32 cellular contexts compared by ENCODE assay signal in the genomic region with DNA sequence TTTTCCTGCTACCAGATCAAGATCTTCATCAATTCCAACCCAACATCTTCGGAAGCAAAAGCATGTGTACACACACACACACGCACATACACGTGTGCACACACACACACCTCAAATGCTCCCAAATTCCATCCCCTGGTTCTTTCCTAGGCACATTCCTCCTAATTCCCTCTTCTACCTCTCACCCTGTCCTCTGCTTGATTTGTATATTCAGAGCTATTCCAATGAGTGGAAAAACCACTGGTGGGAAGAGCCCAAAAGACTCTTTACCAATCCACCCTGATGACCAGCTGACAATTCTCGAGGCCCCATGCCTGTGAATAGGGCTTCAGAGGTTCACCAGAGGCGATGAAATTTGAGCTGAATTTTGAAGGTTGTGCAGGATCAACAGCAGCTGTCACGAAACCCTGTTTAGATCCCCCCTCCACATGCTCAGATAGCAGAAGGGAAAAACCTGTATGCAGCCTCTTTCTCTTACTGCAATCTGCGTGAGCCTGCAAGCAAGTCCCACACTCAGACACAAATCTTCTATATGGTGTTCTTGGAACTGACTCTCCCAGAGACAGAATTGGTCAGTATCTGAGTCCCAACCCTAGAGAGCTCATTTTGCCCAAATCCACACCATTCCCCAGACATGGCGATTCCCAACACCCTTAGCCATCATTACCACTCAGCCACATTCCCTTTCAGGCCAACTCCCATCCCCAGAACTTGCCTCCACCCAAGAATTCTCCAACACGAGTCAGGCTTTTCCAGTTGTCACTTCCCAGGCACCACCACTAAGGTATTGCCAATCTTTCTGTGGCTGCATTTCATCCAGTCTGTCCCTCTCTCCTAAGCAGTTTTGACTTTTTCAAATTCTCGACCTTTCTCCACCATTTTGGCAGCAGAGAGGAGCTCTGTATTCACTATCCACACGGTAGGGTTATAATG. TPM values are rescaled to one million over a fixed set of nuclear protein-coding genes. Genes with fewer than 3 reads are reported as not detected.
DNase-seq lines count a peak whose midpoint lies in the region; ATAC-seq and TF ChIP-seq lines count a peak whose summit lies in the region.
"Had no signal": no experiment of that assay in that cellular context is flagged by ENCODE, and none has a peak within 500 bp of the region (broad histone marks: within the 10 kb centered on the region; RNA-seq: fewer than 3 reads in every experiment).

No MANE protein-coding gene starts in this region.

- H2BK5ac ChIP-seq in IMR-90 (ENCODE audit: low read depth, low read length, poor library complexity, severe bottlenecking) = peak overlapping the region; percentile 9

- H4K5ac ChIP-seq in IMR-90 (ENCODE audit: low read depth, low read length) = peak overlapping the region; percentile 42; the same call in 1 of the 2 replicates

- H4K20me1 ChIP-seq in IMR-90 (ENCODE audit: insufficient read depth, low read length) = peaks cover 4% of the 10 kb centered on the region; the same call in 1 of the 2 replicates

- peak overlapping the region; percentile 33; the same call in 1 of the 3 replicates for H2BK15ac ChIP-seq in IMR-90 (ENCODE audit: low read depth, low read length)

- POLR2A ChIA-PET in IMR-90 (lab: Charles Lee; ENCODE audit: unreplicated experiment) = interaction anchor here (0.6 kb wide), 3 partner anchors 10 to 49 kb away, joined by 3 to 17 read pairs (median 3); no protein-coding TSS in a partner anchor

- H3K56ac ChIP-seq in IMR-90 (ENCODE audit: extremely low read depth, insufficient read depth, low read length) = no peak overlapping the region

- no peak overlapping the region for H2AK9ac ChIP-seq in IMR-90 (replicated peaks; ENCODE audit: low read depth, low read length, poor library complexity)

- H3K9me3 ChIP-seq in IMR-90 (ENCODE audit: control insufficient read depth, insufficient read depth, low read length) (no peaks in the 10 kb centered on the region), SJCRH30 (replicated peaks) (no peaks in the 10 kb centered on the region)
- H3K9me3 ChIP-seq: colonic mucosa, testis had no signal

- H4K91ac ChIP-seq in IMR-90 (ENCODE audit: insufficient read depth, low read depth, low read length) = peak overlapping the region; percentile 61

- intact Hi-C loops in IMR-90 (cut with micrococcal nuclease) = no loop called here

- no peak overlapping the region for H3K4me2 ChIP-seq in IMR-90 (ENCODE audit: low read depth, low read length)
- H3K4me2 ChIP-seq: BLaER1 treated with 17β-estradiol and CSF1 and Interleukin-3, amounts not matched to agents 10 nM and 100 nM had no signal

- peak overlapping the region; percentile 88 for H3K14ac ChIP-seq in IMR-90 (replicated peaks; ENCODE audit: low read depth, low read length)

- H3K27ac Mint-ChIP-seq in neural crest cell (ENCODE audit: unreplicated experiment) = no peak overlapping the region
- H3K27ac Mint-ChIP-seq: activated CD4-positive, alpha-beta memory T cell treated with anti-CD3 and anti-CD28 coated beads for 36 hours; activated naive CD4-positive, alpha-beta T cell treated with anti-CD3 and anti-CD28 coated beads, Interleukin-2, amount 50 U/mL, for 72 hours; activated T-helper 17 cell treated with anti-CD3 and anti-CD28 coated beads, Interleukin-2, amount 50 U/mL, for 72 hours; progenitor cell of endocrine pancreas; T-cell had no signal

- TF ChIP-seq RAD21 in IMR-90 (IDR thresholded peaks at IDR 0.05; ENCODE audit: low read length) = no peak

- in situ Hi-C loops in IMR-90 (cut with MboI; ENCODE audit: low sequenced_read_pairs) = no loop called here

- H3K27me3 ChIP-seq in IMR-90 (ENCODE audit: control insufficient read depth, insufficient read depth, low read length) (no peaks in the 10 kb centered on the region), SJCRH30 (no peaks in the 10 kb centered on the region)
- H3K27me3 ChIP-seq: BLaER1 treated with 17β-estradiol and CSF1 and Interleukin-3, amounts not matched to agents 10 nM and 100 nM; colonic mucosa; heart left ventricle; MG63; testis had no signal

- BruUV-seq in IMR-90 (replicated peaks; lab: Mats Ljungman, UMichigan) = no TSS peak

- peak overlapping the region in 1 of 2 experiments; percentile 67; a peak in 2 of 4 replicates for H4K8ac ChIP-seq in IMR-90 (ENCODE audit: low read depth in 2 of 2, low read length in 2 of 2)

- peak overlapping the region; percentile 34 for H3K4me3 Mint-ChIP-seq in neural crest cell
- H3K4me3 Mint-ChIP-seq: activated CD4-positive, alpha-beta memory T cell treated with anti-CD3 and anti-CD28 coated beads for 36 hours; activated T-helper 17 cell treated with anti-CD3 and anti-CD28 coated beads, Interleukin-2, amount 50 U/mL, for 72 hours; T-cell had no signal

- H3K9me1 ChIP-seq in IMR-90 (ENCODE audit: insufficient read depth, low read length) = peaks cover 19% of the 10 kb centered on the region

- peak overlapping the region; percentile 35; the same call in 1 of the 2 replicates for H3K27ac ChIP-seq in IMR-90 (ENCODE audit: insufficient read depth, low read length)
- peak overlapping the region; percentile 46 for H3K27ac ChIP-seq in SJCRH30
- H3K27ac ChIP-seq: BLaER1 treated with 17β-estradiol and CSF1 and Interleukin-3, amounts not matched to agents 10 nM and 100 nM; colonic mucosa; heart left ventricle; testis had no signal

- H3K79me1 ChIP-seq in IMR-90 (ENCODE audit: low read depth in 1 of 2, low read length in 2 of 2) = peaks cover 11 to 46% of the 10 kb centered on the region in 2 experiments

- ATAC-seq in IMR-90 (ENCODE audit: low read depth) = no peak
- ATAC-seq: activated CD4-positive, CD25-positive, alpha-beta regulatory T cell treated with anti-CD3 and anti-CD28 coated beads, Interleukin-2, amount 50 U/mL, for 24 hours; activated naive CD4-positive, alpha-beta T cell treated with anti-CD3 and anti-CD28 coated beads, Interleukin-2, amount 50 U/mL, for 72 hours; activated T-helper 17 cell treated with anti-CD3 and anti-CD28 coated beads, Interleukin-2, amount 50 U/mL, for 72 hours; heart left ventricle; K562; sciatic nerve; T-cell had no signal

- H2AK5ac ChIP-seq in IMR-90 (ENCODE audit: low read depth, low read length) = peak overlapping the region; percentile 74

- H2BK20ac ChIP-seq in IMR-90 (ENCODE audit: low read depth, low read length) = peak overlapping the region; percentile 92

- no peaks in the 10 kb centered on the region for H3K36me3 Mint-ChIP-seq in neural crest cell (ENCODE audit: low read depth)
- H3K36me3 Mint-ChIP-seq: activated CD4-positive, alpha-beta memory T cell treated with anti-CD3 and anti-CD28 coated beads for 36 hours; T-cell had no signal

- peaks cover 15% of the 10 kb centered on the region for H3K4me1 Mint-ChIP-seq in neural crest cell
- H3K4me1 Mint-ChIP-seq: activated T-helper 17 cell treated with anti-CD3 and anti-CD28 coated beads, Interleukin-2, amount 50 U/mL, for 72 hours had no signal

- H3K4ac ChIP-seq in IMR-90 (ENCODE audit: low read depth, low read length) = peak overlapping the region; percentile 51

- peak overlapping the region; percentile 2 for H2AFZ ChIP-seq in IMR-90 (replicated peaks; ENCODE audit: low read length, poor library complexity)

- no peak for TF ChIP-seq POLR2A in IMR-90 (IDR thresholded peaks at IDR 0.05; ENCODE audit: low read depth, low read length)

- DNase-seq in IMR-90 (no peak), NCI-H2107 treated with DMSO at 0.1 percent for 48 hours (lab: John Stamatoyannopoulos, UW; ENCODE audit: unreplicated experiment) (peak; percentile 80), SJCRH30 (peak; percentile 68 to 85), neural crest cell (ENCODE audit: low read depth, low spot score) (no peak), SKM-1 (lab: John Stamatoyannopoulos, UW; ENCODE audit: unreplicated experiment) (no peak)
- no peak for DNase-seq in central memory CD4-positive, alpha-beta T cell
- no peak for DNase-seq in activated naive CD4-positive, alpha-beta T cell treated with Interleukin-2 at 50 U/mL for 16 hours
- DNase-seq: activated CD4-positive, alpha-beta memory T cell treated with anti-CD3 and anti-CD28 coated beads for 36 hours; activated CD8-positive, alpha-beta memory T cell treated with anti-CD3 and anti-CD28 coated beads, Interleukin-2, amount 50 U/mL, for 4 hours; colonic mucosa; DMS79; effector memory CD4-positive, alpha-beta T cell; erythroblast; GDM1; heart left ventricle; kidney glomerular epithelial cell; MG63; NCI-H1105 treated with DMSO at 0.1 percent for 48 hours; NCI-H2081 treated with DMSO at 0.1 percent for 48 hours; NK-92 treated with Interleukin-12 subunit alpha and Interleukin-12 subunit beta, amount 100 ng/mL, for 24 hours; SIG-M5; stimulated activated CD4-positive, alpha-beta T cell treated with anti-CD3 and anti-CD28 coated beads, Interleukin-15, amount 100 ng/mL, for 24 hours; stimulated activated naive CD4-positive, alpha-beta T cell treated with Interleukin-2 at 50 U/mL for 16 hours; T-cell; testis had no signal

- WGBS in IMR-90 (ENCODE audit: extremely low coverage in 2 of 2, insufficient read length in 1 of 2), 2 experiments = 88% methylated on average over 6 of the region's 11 CpGs; no CpG with 5 or more reads in 1 of the 2 experiments

- H3K36me3 ChIP-seq in IMR-90 (ENCODE audit: control insufficient read depth, insufficient read depth, low read length) = no peaks in the 10 kb centered on the region; the same call in 1 of the 2 replicates
- no peaks in the 10 kb centered on the region for H3K36me3 ChIP-seq in SJCRH30
- H3K36me3 ChIP-seq: BLaER1 treated with 17β-estradiol and CSF1 and Interleukin-3, amounts not matched to agents 10 nM and 100 nM; colonic mucosa; heart left ventricle; MG63 had no signal

- H3K27me3 Mint-ChIP-seq in neural crest cell (ENCODE audit: low read depth) = peaks cover 22% of the 10 kb centered on the region

- dilution Hi-C loops in IMR-90 (cut with HindIII; ENCODE audit: low sequenced_read_pairs, unreplicated experiment) = no loop called here

- TF ChIP-seq CTCF in IMR-90 (conservative IDR thresholded peaks at IDR 0.05; ENCODE audit: low read depth, low read length) = no peak
- no peak for TF ChIP-seq CTCF in neural crest cell (conservative IDR thresholded peaks at IDR 0.05)

- no peak overlapping the region for H3K4me3 ChIP-seq in IMR-90 (ENCODE audit: insufficient read depth, low read depth, low read length)
- no peak overlapping the region; the same call in 1 of the 2 replicates for H3K4me3 ChIP-seq in SJCRH30
- H3K4me3 ChIP-seq: BLaER1 treated with 17β-estradiol and CSF1 and Interleukin-3, amounts not matched to agents 10 nM and 100 nM; colonic mucosa; heart left ventricle; K562; MG63; testis had no signal

- peak overlapping the region; percentile 82 for H2BK120ac ChIP-seq in IMR-90 (ENCODE audit: low read depth, low read length)

- CTCF ChIA-PET in IMR-90 (lab: Yijun Ruan, JAX) = interaction anchor here (0.8 kb wide), 1 partner anchor 29 kb away, joined by 4 read pairs; no protein-coding TSS in a partner anchor

- H3K4me1 ChIP-seq in IMR-90 (ENCODE audit: control insufficient read depth, insufficient read depth, low read length) (peaks cover 17% of the 10 kb centered on the region), SJCRH30 (peaks cover 13% of the 10 kb centered on the region)
- H3K4me1 ChIP-seq: colonic mucosa had no signal

- H3K9ac ChIP-seq in IMR-90 (ENCODE audit: low read depth, low read length) = no peak overlapping the region
- H3K9ac ChIP-seq: BLaER1 treated with 17β-estradiol and CSF1 and Interleukin-3, amounts not matched to agents 10 nM and 100 nM had no signal

- no peaks in the 10 kb centered on the region for H3K9me3 Mint-ChIP-seq in neural crest cell

- H3K23ac ChIP-seq in IMR-90 (ENCODE audit: low read depth, low read length) = peak overlapping the region; percentile 54

- H3K18ac ChIP-seq in IMR-90 (ENCODE audit: low read depth, low read length) = peak overlapping the region; percentile 43

RNA-seq across cellular contexts. Expression of a gene that starts 4.3 kb away (rescaled TPM):
- total RNA-seq in IMR-90 (2012; rRNA removed) (487 and 522 TPM in 2 replicates), neural crest cell (124 and 134 TPM in 2 replicates)
- 206 and 225 TPM in 2 replicates for polyA plus RNA-seq in IMR-90 (2012; rRNA removed)
- polyA plus RNA-seq in IMR-90 (2012; cell fraction: cytosol; rRNA removed) = 126 and 196 TPM in 2 replicates
- polyA plus RNA-seq in IMR-90 (2012; cell fraction: nucleus; rRNA removed; ENCODE audit: low replicate concordance) = 1,045 and 1,428 TPM in 2 replicates
- total RNA-seq in SJCRH30 (2014; rRNA removed; shearing (Covaris generic)) = 67.9 and 82.9 TPM in 2 replicates

Comparison
In these comparisons a context has a peak if more than half of its experiments do, and no peak if none do; other contexts are left out.
1. DNase-seq: peak in NCI-H2107 treated with DMSO at 0.1 percent for 48 hours (single experiment) and SJCRH30 (2 of 2); none in IMR-90 (single experiment), neural crest cell (single experiment), SKM-1 (single experiment), central memory CD4-positive, alpha-beta T cell (single experiment) and activated naive CD4-positive, alpha-beta T cell treated with Interleukin-2 at 50 U/mL for 16 hours (single experiment).